In the genomic region with DNA sequence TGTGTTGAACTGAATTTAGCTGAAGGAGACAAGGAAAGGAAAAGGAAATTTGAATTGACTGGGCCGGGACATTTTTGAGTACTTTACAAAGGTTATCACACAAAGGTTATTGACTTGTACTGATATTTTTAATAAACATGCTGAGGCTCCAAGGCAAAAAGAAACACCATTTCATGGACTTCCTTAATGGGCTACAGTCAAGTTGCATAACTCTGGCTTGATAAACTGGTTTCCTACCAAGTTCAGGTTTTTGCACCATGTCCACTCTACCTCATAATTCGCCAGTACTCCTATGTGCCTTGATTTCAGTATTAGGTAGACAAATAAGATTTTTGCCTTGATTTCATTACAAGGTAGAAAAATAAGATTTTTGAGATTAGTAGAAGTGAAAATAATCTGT, we compare ENCODE assay signal across 35 cellular contexts.
"Had no signal": no experiment of that assay in that cellular context is flagged by ENCODE, and none has a peak within 500 bp of the region (broad histone marks: within the 10 kb centered on the region; RNA-seq: fewer than 3 reads in every experiment).

No MANE protein-coding gene starts in this region.

- DNase-seq: Karpas-422, Kasumi-1, KBM-7, KG1, MG63, MM.1S, MV-4-11, NCI-H1048, NCI-H1092, NCI-H1092 treated with DMSO at 0.1 percent for 48 hours, NCI-H1105, NCI-H1105 treated with DMSO at 0.1 percent for 48 hours, NCI-H1417, NCI-H1417 treated with DMSO at 0.1 percent for 48 hours, NCI-H1436, NCI-H1436 treated with DMSO at 0.1 percent for 48 hours, NCI-H146, NCI-H1694, NCI-H1694 treated with DMSO at 0.1 percent for 48 hours, NCI-H187, NCI-H187 treated with DMSO at 0.1 percent for 48 hours, NCI-H1930, NCI-H2029, NCI-H2029 treated with DMSO at 0.1 percent for 48 hours, NCI-H2081, NCI-H2081 treated with DMSO at 0.1 percent for 48 hours, NCI-H2107, NCI-H2171, NCI-H2171 treated with DMSO at 0.1 percent for 48 hours, NCI-H2227 treated with DMSO at 0.1 percent for 48 hours, NCI-H226, NCI-H345, NCI-H446, NCI-H446 treated with DMSO at 0.1 percent for 48 hours had no signal

- H3K27me3 ChIP-seq: MG63 had no signal

- H3K36me3 ChIP-seq: MG63 had no signal

- H3K27ac ChIP-seq: KMS-11 had no signal

- H3K4me3 ChIP-seq: MG63 had no signal

- H3K9me3 ChIP-seq: MG63 had no signal
